Comparison of ENCODE assay signal across 23 cellular contexts in the genomic region with DNA sequence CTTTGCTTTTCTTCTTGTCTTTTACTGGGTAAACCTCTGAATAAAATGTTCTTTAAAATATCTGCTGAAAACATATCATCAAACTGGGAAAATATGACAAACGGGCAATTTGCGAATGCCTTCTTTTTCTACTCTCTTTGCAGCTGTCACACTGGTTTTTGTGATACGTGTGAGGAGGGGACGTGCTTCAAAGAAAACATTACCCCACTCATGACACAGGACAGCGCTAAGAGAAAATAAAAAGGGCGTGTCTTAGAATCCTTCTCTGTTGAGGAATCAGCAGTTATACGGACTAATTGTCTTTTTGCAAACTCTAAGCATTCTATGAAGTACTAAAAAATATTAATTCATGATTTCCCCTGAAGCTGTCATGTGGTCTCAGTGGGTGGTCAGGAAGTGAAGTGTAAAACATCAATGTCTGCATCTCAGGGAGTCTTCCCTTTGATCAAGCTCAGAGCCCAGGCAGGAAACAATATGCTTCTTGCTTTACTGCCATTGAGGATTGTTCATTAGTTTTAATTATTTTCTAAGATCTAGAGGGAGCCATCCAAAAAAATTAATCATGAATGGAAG.
DNase-seq lines count a peak whose midpoint lies in the region; ATAC-seq and TF ChIP-seq lines count a peak whose summit lies in the region.
"Had no signal": no experiment of that assay in that cellular context is flagged by ENCODE, and none has a peak within 500 bp of the region (broad histone marks: within the 10 kb centered on the region; RNA-seq: fewer than 3 reads in every experiment).

No MANE protein-coding gene starts in this region.

- BruUV-seq in A673 (replicated peaks; lab: Mats Ljungman, UMichigan): no TSS peak

- H3K36me3 ChIP-seq in A673 (ENCODE audit: insufficient read depth, low read length, poor library complexity, severe bottlenecking): no peaks in the 10 kb centered on the region
- H3K36me3 ChIP-seq in BLaER1 treated with 17β-estradiol and CSF1 and Interleukin-3, amounts not matched to agents 10 nM and 100 nM: no peaks in the 10 kb centered on the region
- no peaks in the 10 kb centered on the region for H3K36me3 ChIP-seq in SK-N-MC (ENCODE audit: insufficient read depth, low read length)
- H3K36me3 ChIP-seq: adrenal gland, neural progenitor cell, right atrium auricular region, upper lobe of left lung had no signal

- peak overlapping the region; percentile 50 to 74 (median 63); a peak in 21 of 22 replicates for H3K4me2 ChIP-seq in BLaER1 treated with 17β-estradiol and CSF1 and Interleukin-3, amounts not matched to agents 10 nM and 100 nM
- H3K4me2 ChIP-seq: neural progenitor cell, smooth muscle cell had no signal

- no peak overlapping the region for H3K9ac ChIP-seq in BLaER1 treated with 17β-estradiol and CSF1 and Interleukin-3, amounts not matched to agents 10 nM and 100 nM
- H3K9ac ChIP-seq in SK-N-MC (ENCODE audit: insufficient read length): no peak overlapping the region
- H3K9ac ChIP-seq: GM23248, neural progenitor cell, parathyroid adenoma had no signal

- intact Hi-C loops in A673 (cut with micrococcal nuclease; ENCODE audit: unreplicated experiment): no loop called here

- POLR2A ChIA-PET in A673 (lab: Charles Lee; ENCODE audit: low non-redundant PET): no interaction called here

- peak; percentile 84 for DNase-seq in A673 (ENCODE audit: low spot score)
- peak; percentile 75 for DNase-seq in SK-N-MC (ENCODE audit: low read depth, low spot score)
- peak; percentile 20 for DNase-seq in iPS-NIHi11 (ENCODE audit: low spot score)
- no peak for DNase-seq in superior temporal gyrus (ENCODE audit: extremely low spot score)
- no peak for DNase-seq in NCI-H345 treated with DMSO at 0.1 percent for 48 hours (lab: John Stamatoyannopoulos, UW; ENCODE audit: unreplicated experiment)
- DNase-seq: adrenal gland; body of pancreas; dermis blood vessel endothelial cell; GM23248; Karpas-422; MV-4-11; NCI-H146; NCI-H510A treated with DMSO at 0.1 percent for 48 hours; SHP77; stimulated activated CD4-positive, alpha-beta T cell treated with anti-CD3 and anti-CD28 coated beads, Interleukin-1b, Interleukin-23, amount 100 ng/mL, for 48 hours; upper lobe of left lung had no signal

- H3K9me3 ChIP-seq in A673 (ENCODE audit: low read depth, low read length, poor library complexity, severe bottlenecking): peaks cover 13% of the 10 kb centered on the region
- H3K9me3 ChIP-seq in BLaER1 treated with 17β-estradiol and CSF1 and Interleukin-3, amounts not matched to agents 10 nM and 100 nM (replicated peaks in 1 of 11): peaks cover 17 to 29% (median 21%) of the 10 kb centered on the region in 11 experiments
- H3K9me3 ChIP-seq in SK-N-MC (ENCODE audit: low read depth, low read length): no peaks in the 10 kb centered on the region
- H3K9me3 ChIP-seq: body of pancreas, upper lobe of left lung had no signal

- H3K4me3 ChIP-seq in A673 (ENCODE audit: low read depth, low read length, poor library complexity, severe bottlenecking) (no peak overlapping the region), SK-N-MC (no peak overlapping the region)
- H3K4me3 ChIP-seq in BLaER1 treated with 17β-estradiol and CSF1 and Interleukin-3, amounts not matched to agents 10 nM and 100 nM: peak overlapping the region in 4 of 10 experiments; percentile 2 to 27 (median 14); a peak in 5 of 20 replicates
- H3K4me3 ChIP-seq: adrenal gland, body of pancreas, GM23248, neural progenitor cell, right atrium auricular region, smooth muscle cell, upper lobe of left lung had no signal

- CTCF ChIA-PET in A673 (lab: Charles Lee): no interaction called here

- no peaks in the 10 kb centered on the region for H4K20me1 ChIP-seq in BLaER1 treated with 17β-estradiol and CSF1 and Interleukin-3, amounts not matched to agents 10 nM and 100 nM

- H3K4me1 ChIP-seq in A673 (ENCODE audit: insufficient read depth, low read length, poor library complexity, severe bottlenecking): no peaks in the 10 kb centered on the region
- peaks cover 6 to 21% (median 17%) of the 10 kb centered on the region in 10 experiments; a peak in 18 of 20 replicates for H3K4me1 ChIP-seq in BLaER1 treated with 17β-estradiol and CSF1 and Interleukin-3, amounts not matched to agents 10 nM and 100 nM
- H3K4me1 ChIP-seq: adrenal gland, body of pancreas, neural progenitor cell, parathyroid adenoma, right atrium auricular region, upper lobe of left lung had no signal

- no peak for TF ChIP-seq CTCF in A673 (conservative IDR thresholded peaks at IDR 0.05; ENCODE audit: low read depth, low read length)

- ATAC-seq in GM21619 (IDR thresholded peaks at IDR 0.05; ENCODE audit: unreplicated experiment): no peak
- ATAC-seq: body of pancreas had no signal

- peaks cover 11% of the 10 kb centered on the region for H3K27me3 ChIP-seq in A673 (replicated peaks; ENCODE audit: insufficient read depth, low read depth, low read length, poor library complexity)
- H3K27me3 ChIP-seq in BLaER1 treated with 17β-estradiol and CSF1 and Interleukin-3, amounts not matched to agents 10 nM and 100 nM: no peaks in the 10 kb centered on the region
- H3K27me3 ChIP-seq: adrenal gland, body of pancreas, neural progenitor cell, right atrium auricular region, upper lobe of left lung had no signal

- H3K27ac ChIP-seq in A673 (ENCODE audit: low read depth, low read length, poor library complexity, severe bottlenecking) (no peak overlapping the region), SK-N-MC (no peak overlapping the region)
- H3K27ac ChIP-seq in BLaER1 treated with 17β-estradiol and CSF1 and Interleukin-3, amounts not matched to agents 10 nM and 100 nM: peak overlapping the region in 3 of 11 experiments; percentile 17 to 34 (median 17); a peak in 1 of 22 replicates
- H3K27ac ChIP-seq: adrenal gland, body of pancreas, GM23248, HL-60, neural progenitor cell, parathyroid adenoma, right atrium auricular region, upper lobe of left lung had no signal

Comparison
In these comparisons a context has a peak if more than half of its experiments do, and no peak if none do; other contexts are left out.
1. DNase-seq: peak in A673 (single experiment), SK-N-MC (single experiment) and iPS-NIHi11 (single experiment); none in superior temporal gyrus (single experiment) and NCI-H345 treated with DMSO at 0.1 percent for 48 hours (single experiment).